ENCODE assay signal across 14 cellular contexts in the genomic region with DNA sequence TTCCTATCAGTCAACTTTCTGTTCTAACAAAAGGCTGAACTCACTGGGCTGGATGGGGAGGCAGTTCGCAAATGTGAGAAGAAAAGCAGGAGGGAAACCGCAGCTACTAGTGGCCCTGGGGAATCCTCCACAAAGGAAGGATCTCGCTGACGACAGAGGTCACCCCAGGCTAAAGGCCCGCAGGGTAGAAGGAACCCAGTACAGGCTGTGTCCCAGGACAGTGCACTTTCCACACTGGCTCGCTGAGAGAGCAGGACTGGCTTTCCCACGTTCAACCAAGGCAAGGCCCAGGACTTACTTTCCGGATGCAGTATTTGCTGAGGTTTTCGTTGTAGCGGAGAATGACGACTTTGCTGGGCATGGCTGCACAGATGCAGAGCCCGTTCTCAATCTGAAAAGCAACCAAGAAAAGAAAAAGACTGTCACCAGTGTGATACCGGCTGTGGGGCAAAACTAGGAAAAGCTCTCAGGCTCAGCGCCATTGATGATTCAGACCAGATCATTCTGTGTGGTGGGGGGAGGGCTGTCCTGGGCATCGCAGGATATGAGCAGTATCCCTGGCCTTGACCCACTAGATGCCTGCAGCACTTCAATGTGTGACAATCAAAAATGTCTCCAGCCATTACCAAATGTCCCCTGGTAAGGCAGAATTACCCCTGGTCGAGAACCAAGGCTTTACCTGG. TPM values are rescaled to one million over a fixed set of nuclear protein-coding genes. Genes with fewer than 3 reads are reported as not detected.
DNase-seq lines count a peak whose midpoint lies in the region; ATAC-seq and TF ChIP-seq lines count a peak whose summit lies in the region.
"Had no signal": no experiment of that assay in that cellular context is flagged by ENCODE, and none has a peak within 500 bp of the region (broad histone marks: within the 10 kb centered on the region; RNA-seq: fewer than 3 reads in every experiment).

No MANE protein-coding gene starts in this region.

- POLR2A ChIA-PET in Panc1 (lab: Charles Lee): no interaction called here
- POLR2A ChIA-PET in WTC11 (lab: Charles Lee): no interaction called here

- peak; percentile 72 for DNase-seq in EH (ENCODE audit: low read depth)
- DNase-seq in Panc1 (ENCODE audit: low read depth, low spot score): no peak
- peak; percentile 55 for DNase-seq in fibroblast of mammary gland (ENCODE audit: low read depth)
- DNase-seq in osteoblast (ENCODE audit: insufficient read length, low spot score, missing footprints): peak; percentile 64
- no peak for DNase-seq in NCI-H1436 (lab: John Stamatoyannopoulos, UW)
- DNase-seq in WTC11 (ENCODE audit: low spot score): no peak
- DNase-seq: mammary epithelial cell; NCI-H1105 treated with DMSO at 0.1 percent for 48 hours; RPMI8226; stimulated activated CD4-positive, alpha-beta T cell treated with anti-CD3 and anti-CD28 coated beads, Interleukin-4, amount 100 ng/mL, for 1 hour had no signal

- no TSS peak for BruUV-seq in Panc1 (replicated peaks; lab: Mats Ljungman, UMichigan)

- peaks cover 7% of the 10 kb centered on the region for H3K4me1 Mint-ChIP-seq in WTC11
- H3K4me1 Mint-ChIP-seq: stimulated activated memory B cell treated with anti-CD40 and anti-IgM and Interleukin-4, amounts not matched to agents 10 μg/mL and 1 μg/mL and 100 μg/mL, for 72 hours had no signal

- H3K4me1 ChIP-seq in Panc1 (ENCODE audit: control insufficient read depth, insufficient read depth, low read length): no peaks in the 10 kb centered on the region
- peaks cover 8% of the 10 kb centered on the region for H3K4me1 ChIP-seq in osteoblast (ENCODE audit: insufficient read depth, low read length)

- peak overlapping the region; percentile 88 for H2AFZ ChIP-seq in osteoblast (ENCODE audit: low read length)

- no peaks in the 10 kb centered on the region for H4K20me1 ChIP-seq in osteoblast (ENCODE audit: insufficient read depth, low read length)

- no peak overlapping the region for H3K27ac Mint-ChIP-seq in WTC11
- H3K27ac Mint-ChIP-seq: stimulated activated memory B cell treated with anti-CD40 and anti-IgM and Interleukin-4, amounts not matched to agents 10 μg/mL and 1 μg/mL and 100 μg/mL, for 72 hours had no signal

- H3K36me3 ChIP-seq in Panc1 (ENCODE audit: control insufficient read depth, insufficient read depth, low read length) (peaks cover 9% of the 10 kb centered on the region), osteoblast (ENCODE audit: insufficient read depth, low read length) (peaks cover 13% of the 10 kb centered on the region)

- H3K4me3 ChIP-seq in Panc1 (ENCODE audit: low read depth in 2 of 2, low read length in 2 of 2) (no peak overlapping the region), fibroblast of mammary gland (ENCODE audit: control insufficient read depth, low read depth, low read length) (no peak overlapping the region), osteoblast (ENCODE audit: insufficient read depth, low read length) (no peak overlapping the region)

- CTCF ChIA-PET in Panc1 (lab: Charles Lee) (no interaction called here), WTC11 (lab: Charles Lee) (interaction anchor here (1.0 kb wide), 1 partner anchor 9 kb away, joined by 4 read pairs; no protein-coding TSS in a partner anchor)

- TF ChIP-seq CTCF in Panc1 (IDR thresholded peaks at IDR 0.05) (no peak), fibroblast of mammary gland (conservative IDR thresholded peaks at IDR 0.05; ENCODE audit: control insufficient read depth, insufficient read depth, low read depth, low read length) (no peak), osteoblast (IDR thresholded peaks at IDR 0.05; ENCODE audit: extremely low read depth, low read depth, low read length) (no peak), WTC11 (IDR thresholded peaks at IDR 0.05) (no peak)

- H3K27ac ChIP-seq in Panc1 (ENCODE audit: low read length) (no peak overlapping the region), osteoblast (ENCODE audit: low read depth, low read length) (peak overlapping the region; percentile 69)
- H3K27ac ChIP-seq: C4-2B had no signal

- H3K9me3 ChIP-seq in Panc1 (ENCODE audit: control insufficient read depth, insufficient read depth, low read depth, low read length) (no peaks in the 10 kb centered on the region), osteoblast (ENCODE audit: low read depth, low read length) (no peaks in the 10 kb centered on the region)

- no peaks in the 10 kb centered on the region for H3K79me2 ChIP-seq in osteoblast (ENCODE audit: insufficient read depth, low read length)

- H3K4me3 Mint-ChIP-seq in WTC11: no peak overlapping the region
- H3K4me3 Mint-ChIP-seq: stimulated activated memory B cell treated with anti-CD40 and anti-IgM and Interleukin-4, amounts not matched to agents 10 μg/mL and 1 μg/mL and 100 μg/mL, for 72 hours had no signal

- peak overlapping the region; percentile 44 for H3K4me2 ChIP-seq in osteoblast (ENCODE audit: insufficient read depth, low read length)

- in situ Hi-C loops in Panc1 (cut with HindIII; ENCODE audit: low pct_unique_long_range_greater_than_20kb, low sequenced_read_pairs): no loop called here

- 0 out of 2 replicates have a peak, but pooled peaks have one; percentile 49 for ATAC-seq in Panc1
- ATAC-seq in GM21515 (IDR thresholded peaks at IDR 0.05; ENCODE audit: unreplicated experiment): no peak
- ATAC-seq in HG02763 (IDR thresholded peaks at IDR 0.05; ENCODE audit: unreplicated experiment): no peak
- no peak for ATAC-seq in WTC11
- ATAC-seq: stimulated activated memory B cell treated with anti-CD40 and anti-IgM and Interleukin-4, amounts not matched to agents 10 μg/mL and 1 μg/mL and 100 μg/mL, for 72 hours had no signal

- no peaks in the 10 kb centered on the region for H3K27me3 Mint-ChIP-seq in WTC11 (ENCODE audit: low read depth)
- H3K27me3 Mint-ChIP-seq: stimulated activated memory B cell treated with anti-CD40 and anti-IgM and Interleukin-4, amounts not matched to agents 10 μg/mL and 1 μg/mL and 100 μg/mL, for 72 hours had no signal

- intact Hi-C loops in Panc1 (cut with micrococcal nuclease; ENCODE audit: unreplicated experiment): no loop called here

- H3K27me3 ChIP-seq in Panc1 (ENCODE audit: control insufficient read depth, insufficient read depth, low read length): no peaks in the 10 kb centered on the region
- no peaks in the 10 kb centered on the region for H3K27me3 ChIP-seq in osteoblast (ENCODE audit: insufficient read depth, low read length)

- peaks cover 68% of the 10 kb centered on the region for H3K36me3 Mint-ChIP-seq in WTC11

- peaks cover 5% of the 10 kb centered on the region for H3K9me3 Mint-ChIP-seq in WTC11
- H3K9me3 Mint-ChIP-seq: stimulated activated memory B cell treated with anti-CD40 and anti-IgM and Interleukin-4, amounts not matched to agents 10 μg/mL and 1 μg/mL and 100 μg/mL, for 72 hours had no signal

TF ChIP-seq in WTC11, 78 proteins besides CTCF, POLR2A, EP300 and RAD21:
- TF ChIP-seq ATF1 (CRISPR knock-in tag; IDR thresholded peaks at IDR 0.05): no peak
- TF ChIP-seq GRHL2 (CRISPR knock-in tag; IDR thresholded peaks at IDR 0.05; ENCODE audit: insufficient replicate concordance, severe bottlenecking): no peak
- no peak for TF ChIP-seq MAX (CRISPR knock-in tag; IDR thresholded peaks at IDR 0.05)
- no peak for TF ChIP-seq JUN (CRISPR knock-in tag; IDR thresholded peaks at IDR 0.05)

RNA-seq across cellular contexts. Expression of gene PRKAB1, which starts 36.3 kb away (rescaled TPM):
- total RNA-seq in Panc1 (2021; ENCODE audit: unreplicated experiment): 36.3 TPM
- 40.5 TPM for polyA plus RNA-seq in Panc1 (2012; ENCODE audit: insufficient read length)
- total RNA-seq in osteoblast: 16.6 and 25.3 TPM in 2 replicates
- 26.2 to 32.3 TPM (median 26.4 TPM) in 3 replicates for total RNA-seq in WTC11 (2021)

Comparison
In these comparisons a context has a peak if more than half of its experiments do, and no peak if none do; other contexts are left out.
1. DNase-seq: peak in EH (single experiment), fibroblast of mammary gland (single experiment) and osteoblast (single experiment); none in Panc1 (single experiment), NCI-H1436 (single experiment) and WTC11 (single experiment).